Comparison of ENCODE assay signal across 18 cellular contexts in genomic region chr3:154926721-154927120, GRCh38.
"Had no signal": no experiment of that assay in that cellular context is flagged by ENCODE, and none has a peak within 500 bp of the region (broad histone marks: within the 10 kb centered on the region; RNA-seq: fewer than 3 reads in every experiment).

No MANE protein-coding gene starts in this region.

- ATAC-seq: activated CD4-positive, CD25-positive, alpha-beta regulatory T cell treated with anti-CD3 and anti-CD28 coated beads, Interleukin-2, amount 50 U/mL, for 24 hours; activated CD8-positive, alpha-beta T cell treated with anti-CD3 and anti-CD28 coated beads, Interleukin-2, amount 10 ng/mL, durations not matched to agents 7 days and 5 days; body of pancreas; foreskin keratinocyte; natural killer cell treated with Interleukin-12 subunit alpha and Interleukin-12 subunit beta and Interleukin-15 and Interleukin-18, amount 100 ng/mL, for 72 hours had no signal

- H3K27ac Mint-ChIP-seq: activated CD4-positive, alpha-beta T cell treated with anti-CD3 and anti-CD28 coated beads, Interleukin-2, amount 10 ng/mL, durations not matched to agents 7 days and 5 days; activated CD8-positive, alpha-beta T cell treated with anti-CD3 and anti-CD28 coated beads, Interleukin-2, amount 10 ng/mL, durations not matched to agents 7 days and 5 days; activated T-cell treated with anti-CD3 and anti-CD28 coated beads, Interleukin-2, amount 50 U/mL, for 24 hours; natural killer cell treated with Interleukin-12 subunit alpha and Interleukin-12 subunit beta and Interleukin-15 and Interleukin-18, amount 100 ng/mL, for 72 hours; T-helper 1 cell treated with Interleukin-12 subunit alpha and Interleukin-12 subunit beta and Interleukin-4 antibody, amounts not matched to agents 30 μg/mL and 1 μg/mL, for 36 hours had no signal

- H3K27ac ChIP-seq: adrenal gland, body of pancreas, dorsolateral prefrontal cortex, foreskin keratinocyte, tibial nerve had no signal

- H3K9me3 Mint-ChIP-seq: activated CD4-positive, alpha-beta T cell treated with anti-CD3 and anti-CD28 coated beads, Interleukin-2, amount 10 ng/mL, durations not matched to agents 7 days and 5 days; activated T-cell treated with anti-CD3 and anti-CD28 coated beads, Interleukin-2, amount 50 U/mL, for 24 hours; T-helper 1 cell treated with Interleukin-12 subunit alpha and Interleukin-12 subunit beta and Interleukin-4 antibody, amounts not matched to agents 30 μg/mL and 1 μg/mL, for 36 hours had no signal

- H3K36me3 Mint-ChIP-seq: natural killer cell treated with Interleukin-12 subunit alpha and Interleukin-12 subunit beta and Interleukin-15 and Interleukin-18, amount 100 ng/mL, for 72 hours had no signal

- H3K4me3 ChIP-seq: adrenal gland, body of pancreas, dorsolateral prefrontal cortex, lung, tibial nerve had no signal

- H3K4me1 ChIP-seq: adrenal gland, body of pancreas had no signal

- H3K36me3 ChIP-seq: adrenal gland, tibial nerve had no signal

- H3K9me3 ChIP-seq: body of pancreas had no signal

- DNase-seq: activated CD4-positive, alpha-beta T cell treated with anti-CD3 and anti-CD28 coated beads, Interleukin-2, amount 10 ng/mL, durations not matched to agents 7 days and 5 days; activated CD8-positive, alpha-beta T cell treated with anti-CD3 and anti-CD28 coated beads, Interleukin-2, amount 10 ng/mL, durations not matched to agents 7 days and 5 days; activated naive CD4-positive, alpha-beta T cell treated with anti-CD3 and anti-CD28 coated beads, Interleukin-2, amount 50 U/mL, for 16 hours; activated T-cell treated with anti-CD3 and anti-CD28 coated beads, Interleukin-2, amount 50 U/mL, for 24 hours; adrenal gland; body of pancreas; caudate nucleus; dorsolateral prefrontal cortex; foreskin keratinocyte; glutamatergic neuron; hypothalamus; stimulated activated naive CD4-positive, alpha-beta T cell treated with Interleukin-2 at 50 U/mL for 16 hours; substantia nigra had no signal

- H3K27me3 ChIP-seq: adrenal gland, body of pancreas, dorsolateral prefrontal cortex, foreskin keratinocyte, tibial nerve had no signal
